In the genomic region with DNA sequence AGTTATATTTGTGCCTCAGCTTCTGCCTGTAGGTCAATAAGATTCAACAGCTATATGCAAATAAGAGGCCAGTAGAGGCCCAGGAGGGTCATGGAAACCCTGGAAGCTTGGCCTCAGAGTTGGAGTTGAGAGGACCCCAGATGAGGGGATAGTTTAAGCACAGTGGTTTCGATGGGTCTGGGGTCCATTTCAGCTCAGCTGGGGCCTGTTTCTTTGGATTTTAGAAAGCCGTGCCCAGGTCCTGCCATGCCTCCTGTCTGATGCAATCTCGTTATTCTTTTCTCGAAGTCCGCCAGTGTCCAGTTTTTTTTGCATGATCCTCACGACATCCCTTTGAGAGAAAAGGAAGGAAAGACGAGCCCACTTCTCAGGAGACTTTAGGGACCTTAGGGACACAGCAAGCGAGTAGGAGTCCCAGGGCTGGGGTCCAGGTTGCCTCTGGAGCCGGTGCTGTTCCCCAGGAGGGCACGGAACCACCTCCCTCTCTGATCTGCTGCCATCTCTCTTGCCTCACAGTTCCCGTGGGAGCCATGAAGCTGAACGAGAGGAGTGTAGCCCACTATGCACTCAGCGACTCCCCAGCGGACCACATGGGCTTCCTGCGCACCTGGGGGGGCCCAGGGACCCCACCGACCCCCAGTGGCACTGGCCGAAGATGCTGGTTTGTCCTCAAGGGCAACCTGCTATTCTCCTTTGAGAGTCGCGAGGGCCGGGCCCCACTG, we compare ENCODE assay signal across 22 cellular contexts. TPM values are rescaled to one million over a fixed set of nuclear protein-coding genes. Genes with fewer than 3 reads are reported as not detected.
DNase-seq lines count a peak whose midpoint lies in the region; ATAC-seq and TF ChIP-seq lines count a peak whose summit lies in the region.
"Had no signal": no experiment of that assay in that cellular context is flagged by ENCODE, and none has a peak within 500 bp of the region (broad histone marks: within the 10 kb centered on the region; RNA-seq: fewer than 3 reads in every experiment).

No MANE protein-coding gene starts in this region.

- no peak overlapping the region for H3K56ac ChIP-seq in IMR-90 (ENCODE audit: extremely low read depth, insufficient read depth, low read length)

- no peak overlapping the region for H2AK9ac ChIP-seq in IMR-90 (replicated peaks; ENCODE audit: low read depth, low read length, poor library complexity)

- H4K8ac ChIP-seq in IMR-90 (ENCODE audit: low read depth in 2 of 2, low read length in 2 of 2): no peak overlapping the region

- peak overlapping the region; percentile 79 to 98 (median 94) for H3K4me2 ChIP-seq in BLaER1 treated with 17β-estradiol and CSF1 and Interleukin-3, amounts not matched to agents 10 nM and 100 nM
- no peak overlapping the region for H3K4me2 ChIP-seq in IMR-90 (ENCODE audit: low read depth, low read length)
- H3K4me2 ChIP-seq: GM23338 had no signal

- CTCF ChIA-PET in IMR-90 (lab: Yijun Ruan, JAX): no interaction called here

- TF ChIP-seq RAD21 in IMR-90 (IDR thresholded peaks at IDR 0.05; ENCODE audit: low read length): no peak

- no peak overlapping the region for H3K23ac ChIP-seq in IMR-90 (ENCODE audit: low read depth, low read length)

- H3K79me1 ChIP-seq in IMR-90 (ENCODE audit: low read depth in 1 of 2, low read length in 2 of 2): peaks cover 26 to 49% of the 10 kb centered on the region in 2 experiments

- no peak overlapping the region for H3K18ac ChIP-seq in IMR-90 (ENCODE audit: low read depth, low read length)

- H3K27me3 ChIP-seq in BLaER1 treated with 17β-estradiol and CSF1 and Interleukin-3, amounts not matched to agents 10 nM and 100 nM: peaks cover 0 to 20% (median 11%) of the 10 kb centered on the region in 11 experiments; a peak in 10 of 22 replicates
- H3K27me3 ChIP-seq in IMR-90 (ENCODE audit: control insufficient read depth, insufficient read depth, low read length): no peaks in the 10 kb centered on the region
- no peaks in the 10 kb centered on the region for H3K27me3 ChIP-seq in lower lobe of right lung (ENCODE audit: low read depth)
- no peaks in the 10 kb centered on the region for H3K27me3 ChIP-seq in stomach
- H3K27me3 ChIP-seq: cardiac muscle cell, left lung, tibial nerve had no signal

- POLR2A ChIA-PET in IMR-90 (lab: Charles Lee; ENCODE audit: unreplicated experiment): no interaction called here

- H2BK5ac ChIP-seq in IMR-90 (ENCODE audit: low read depth, low read length, poor library complexity, severe bottlenecking): no peak overlapping the region

- DNase-seq in IMR-90 (no peak), lower lobe of right lung (no peak), stomach (peak; percentile 22), inferior parietal cortex (ENCODE audit: extremely low spot score) (no peak)
- no peak for DNase-seq in activated naive CD4-positive, alpha-beta T cell treated with anti-CD3 and anti-CD28 coated beads, Interleukin-2, amount 50 U/mL, for 16 hours
- DNase-seq: activated naive CD4-positive, alpha-beta T cell treated with anti-CD3 and anti-CD28 coated beads, Interleukin-2, amount 10 ng/mL, durations not matched to agents 7 days and 5 days; anterior cingulate cortex; HFFc6; hippocampal formation; left lung; mesendoderm; NCI-H1048; NCI-H187; NCI-H2171 treated with DMSO at 0.1 percent for 48 hours; NCI-H524; occipital lobe had no signal

- ATAC-seq in IMR-90 (ENCODE audit: low read depth) (no peak), lower lobe of right lung (no peak), GM19463 (IDR thresholded peaks at IDR 0.05; ENCODE audit: unreplicated experiment) (no peak)
- ATAC-seq: GM23338, left lung had no signal

- TF ChIP-seq CTCF in IMR-90 (conservative IDR thresholded peaks at IDR 0.05; ENCODE audit: low read depth, low read length) (no peak), lower lobe of right lung (IDR thresholded peaks at IDR 0.05) (no peak), stomach (IDR thresholded peaks at IDR 0.05) (no peak)

- H3K9me1 ChIP-seq in IMR-90 (ENCODE audit: insufficient read depth, low read length): peaks cover 22% of the 10 kb centered on the region; the same call in 1 of the 2 replicates

- BruUV-seq in IMR-90 (replicated peaks; lab: Mats Ljungman, UMichigan): TSS peak; percentile 18

- H3K9ac ChIP-seq in BLaER1 treated with 17β-estradiol and CSF1 and Interleukin-3, amounts not matched to agents 10 nM and 100 nM: peak overlapping the region in 10 of 11 experiments; percentile 9 to 94 (median 90); a peak in 15 of 22 replicates
- no peak overlapping the region for H3K9ac ChIP-seq in IMR-90 (ENCODE audit: low read depth, low read length)

- 92% methylated on average over 12 of the region's 20 CpGs; no CpG with 5 or more reads in 1 of the 2 experiments for WGBS in IMR-90 (ENCODE audit: extremely low coverage in 2 of 2, insufficient read length in 1 of 2), 2 experiments
- WGBS in stomach, 5 donors: 89 to 95% (median 91%) methylated on average over 15 to 20 of the region's 20 CpGs

- peaks cover 0 to 11% (median 0%) of the 10 kb centered on the region in 11 experiments; a peak in 6 of 22 replicates for H3K9me3 ChIP-seq in BLaER1 treated with 17β-estradiol and CSF1 and Interleukin-3, amounts not matched to agents 10 nM and 100 nM (replicated peaks in 1 of 11)
- H3K9me3 ChIP-seq in IMR-90 (ENCODE audit: control insufficient read depth, insufficient read depth, low read length) (no peaks in the 10 kb centered on the region), lower lobe of right lung (no peaks in the 10 kb centered on the region), stomach (no peaks in the 10 kb centered on the region)
- H3K9me3 ChIP-seq: left lung, tibial nerve had no signal

- H3K14ac ChIP-seq in IMR-90 (replicated peaks; ENCODE audit: low read depth, low read length): no peak overlapping the region

- H2AK5ac ChIP-seq in IMR-90 (ENCODE audit: low read depth, low read length): no peak overlapping the region

- H2BK120ac ChIP-seq in IMR-90 (ENCODE audit: low read depth, low read length): no peak overlapping the region

- H3K36me3 ChIP-seq in BLaER1 treated with 17β-estradiol and CSF1 and Interleukin-3, amounts not matched to agents 10 nM and 100 nM: peaks cover under 1 to 15% (median 6%) of the 10 kb centered on the region in 11 experiments; a peak in 15 of 22 replicates
- peaks cover 11% of the 10 kb centered on the region for H3K36me3 ChIP-seq in IMR-90 (ENCODE audit: control insufficient read depth, insufficient read depth, low read length)
- H3K36me3 ChIP-seq in lower lobe of right lung: peaks cover 21% of the 10 kb centered on the region
- peaks cover 7 to 24% (median 22%) of the 10 kb centered on the region in 4 donors for H3K36me3 ChIP-seq in stomach

- no peak overlapping the region for H4K91ac ChIP-seq in IMR-90 (ENCODE audit: insufficient read depth, low read depth, low read length)

- no peak for TF ChIP-seq EP300 in stomach (IDR thresholded peaks at IDR 0.05)

- H3K27ac ChIP-seq in BLaER1 treated with 17β-estradiol and CSF1 and Interleukin-3, amounts not matched to agents 10 nM and 100 nM: peak overlapping the region in 8 of 11 experiments; percentile 44 to 97 (median 92); a peak in 16 of 22 replicates
- H3K27ac ChIP-seq in IMR-90 (ENCODE audit: insufficient read depth, low read length) (no peak overlapping the region), lower lobe of right lung (peak overlapping the region; percentile 98), stomach (peak overlapping the region in 3 of 5 donors; percentile 96 to 99 (median 99))

- in situ Hi-C loops in IMR-90 (cut with MboI; ENCODE audit: low sequenced_read_pairs): no loop called here

- dilution Hi-C loops in IMR-90 (cut with HindIII; ENCODE audit: low sequenced_read_pairs, unreplicated experiment): no loop called here

- intact Hi-C loops in IMR-90 (cut with micrococcal nuclease) (no loop called here), lower lobe of right lung (cut with DNase I) (no loop called here), stomach (cut with DNase I; ENCODE audit: low total_unique reads) (no loop called here)

- no peak overlapping the region for H3K4ac ChIP-seq in IMR-90 (ENCODE audit: low read depth, low read length)

- H2BK15ac ChIP-seq in IMR-90 (ENCODE audit: low read depth, low read length): no peak overlapping the region

- H2BK20ac ChIP-seq in IMR-90 (ENCODE audit: low read depth, low read length): no peak overlapping the region

- no peaks in the 10 kb centered on the region for H4K20me1 ChIP-seq in BLaER1 treated with 17β-estradiol and CSF1 and Interleukin-3, amounts not matched to agents 10 nM and 100 nM
- H4K20me1 ChIP-seq in IMR-90 (ENCODE audit: insufficient read depth, low read length): no peaks in the 10 kb centered on the region

- TF ChIP-seq POLR2A in IMR-90 (IDR thresholded peaks at IDR 0.05; ENCODE audit: low read depth, low read length): no peak
- TF ChIP-seq POLR2A in stomach (IDR thresholded peaks at IDR 0.05): no peak

- H2AFZ ChIP-seq in IMR-90 (replicated peaks; ENCODE audit: low read length, poor library complexity): no peak overlapping the region
- H2AFZ ChIP-seq: GM23338 had no signal

- peak overlapping the region in 1 of 10 experiments; percentile 28; a peak in 2 of 20 replicates for H3K4me3 ChIP-seq in BLaER1 treated with 17β-estradiol and CSF1 and Interleukin-3, amounts not matched to agents 10 nM and 100 nM
- H3K4me3 ChIP-seq in IMR-90 (ENCODE audit: insufficient read depth, low read depth, low read length): no peak overlapping the region
- H3K4me3 ChIP-seq in lower lobe of right lung: no peak overlapping the region
- H3K4me3 ChIP-seq in stomach: no peak overlapping the region
- H3K4me3 ChIP-seq: cardiac muscle cell, GM23338, left lung, tibial nerve had no signal

- peaks cover 66 to 82% (median 76%) of the 10 kb centered on the region in 10 experiments for H3K4me1 ChIP-seq in BLaER1 treated with 17β-estradiol and CSF1 and Interleukin-3, amounts not matched to agents 10 nM and 100 nM
- H3K4me1 ChIP-seq in IMR-90 (ENCODE audit: control insufficient read depth, insufficient read depth, low read length) (peaks cover 15% of the 10 kb centered on the region), lower lobe of right lung (peaks cover 42% of the 10 kb centered on the region), stomach (peaks cover 41 to 73% (median 59%) of the 10 kb centered on the region in 4 donors)

- no peak overlapping the region for H4K5ac ChIP-seq in IMR-90 (ENCODE audit: low read depth, low read length)

RNA-seq across cellular contexts. Expression of a gene that starts 2.6 kb away (rescaled TPM):
- total RNA-seq in IMR-90 (2012; rRNA removed) (2.3 and 2.5 TPM in 2 replicates), lower lobe of right lung (119 TPM), stomach (10 to 100 TPM in 3 of 5 donors, 1 to 10 TPM in 2; 2.9 to 20.7 (median 12.1) TPM)
- polyA plus RNA-seq in IMR-90 (2012; rRNA removed) (15.0 and 15.7 TPM in 2 replicates), stomach (100 to 1,000 TPM; 101 to 232 (median 104) TPM)
- polyA plus RNA-seq in IMR-90 (2012; cell fraction: cytosol; rRNA removed): 36.6 and 66.3 TPM in 2 replicates
- 14.4 and 15.5 TPM in 2 replicates for polyA plus RNA-seq in IMR-90 (2012; cell fraction: nucleus; rRNA removed; ENCODE audit: low replicate concordance)

RNA-seq across cellular contexts. Expression of a gene that starts 2.9 kb away (rescaled TPM):
- total RNA-seq in IMR-90 (2012; rRNA removed) (6.1 and 6.5 TPM in 2 replicates), lower lobe of right lung (12.8 TPM), stomach (10 to 100 TPM; 12.9 to 30.1 (median 21.6) TPM)
- polyA plus RNA-seq in IMR-90 (2012; rRNA removed) (10.0 and 10.9 TPM in 2 replicates), stomach (10 to 100 TPM in 2 of 3 donors, 1 to 10 TPM in 1; 8.4 to 21.5 (median 17.3) TPM)
- 8.8 and 10.2 TPM in 2 replicates for polyA plus RNA-seq in IMR-90 (2012; cell fraction: cytosol; rRNA removed)
- 16.5 and 17.8 TPM in 2 replicates for polyA plus RNA-seq in IMR-90 (2012; cell fraction: nucleus; rRNA removed; ENCODE audit: low replicate concordance)

RNA-seq across cellular contexts. Expression of a gene that starts 6.3 kb away (rescaled TPM):
- total RNA-seq in IMR-90 (2012; rRNA removed) (34.4 and 44.8 TPM in 2 replicates), lower lobe of right lung (40.3 TPM), stomach (10 to 100 TPM in 4 of 5 donors, 1 to 10 TPM in 1; 2.3 to 55.8 (median 24.2) TPM)
- polyA plus RNA-seq in IMR-90 (2012; rRNA removed) (34.3 and 38.6 TPM in 2 replicates), stomach (1 to 10 TPM; 8.4 to 9.8 (median 9.5) TPM)
- polyA plus RNA-seq in IMR-90 (2012; cell fraction: cytosol; rRNA removed): 21.6 and 37.4 TPM in 2 replicates
- polyA plus RNA-seq in IMR-90 (2012; cell fraction: nucleus; rRNA removed; ENCODE audit: low replicate concordance): 13.4 and 23.8 TPM in 2 replicates

RNA-seq across cellular contexts. Expression of a gene that starts 13.6 kb away (rescaled TPM):
- 48.8 and 92.2 TPM in 2 replicates for total RNA-seq in IMR-90 (2012; rRNA removed)
- polyA plus RNA-seq in IMR-90 (2012; rRNA removed): 81.4 and 89.0 TPM in 2 replicates
- polyA plus RNA-seq in IMR-90 (2012; cell fraction: cytosol; rRNA removed): 53.5 and 88.0 TPM in 2 replicates
- 10.8 and 36.2 TPM in 2 replicates for polyA plus RNA-seq in IMR-90 (2012; cell fraction: nucleus; rRNA removed; ENCODE audit: low replicate concordance)
- total RNA-seq in lower lobe of right lung: 43.5 TPM
- total RNA-seq in stomach: 10 to 100 TPM; 49.4 to 66.3 (median 59.4) TPM
- 100 to 1,000 TPM; 122 to 167 (median 143) TPM for polyA plus RNA-seq in stomach

RNA-seq across cellular contexts. Expression of a gene that starts 53.7 kb away (rescaled TPM):
- total RNA-seq in IMR-90 (2012; rRNA removed): under 0.01 TPM in 2 replicates
- 0.24 TPM in 2 replicates for polyA plus RNA-seq in IMR-90 (2012; rRNA removed)
- 0.07 TPM in 1 of 2 replicates, not detected in the other for polyA plus RNA-seq in IMR-90 (2012; cell fraction: cytosol; rRNA removed)
- 4.5 and 8.7 TPM in 2 replicates for polyA plus RNA-seq in IMR-90 (2012; cell fraction: nucleus; rRNA removed; ENCODE audit: low replicate concordance)
- total RNA-seq in lower lobe of right lung: 1.4 TPM
- total RNA-seq in stomach: 10 to 100 TPM in 3 of 5 donors, under 1 TPM in 2; 0.72 to 22.8 (median 11.9) TPM
- 1 to 10 TPM in 2 of 3 donors, under 1 TPM in 1; 1.00 to 5.2 (median 1.5) TPM for polyA plus RNA-seq in stomach
- polyA plus RNA-seq: CD14-positive monocyte had no signal
